In the genomic region with DNA sequence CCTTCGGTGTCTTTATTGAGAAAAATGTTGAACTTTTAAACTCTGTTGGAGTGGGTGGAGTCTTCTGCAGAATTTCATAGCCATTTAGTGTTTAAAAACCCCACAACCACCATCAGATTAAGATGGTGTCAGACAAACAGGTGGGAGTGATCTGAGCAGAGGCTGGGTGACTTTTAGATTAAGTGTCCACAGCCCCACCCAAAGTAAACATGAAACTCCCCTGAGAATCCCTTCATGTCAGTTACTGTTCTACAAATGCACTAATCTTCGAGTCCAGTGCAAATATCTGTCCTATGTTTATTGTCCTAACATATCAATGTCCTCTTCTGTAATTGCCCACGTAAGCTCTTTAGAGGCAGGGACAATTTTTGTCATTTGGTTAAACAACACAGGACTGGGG, we compare ENCODE assay signal across 21 cellular contexts.
DNase-seq lines count a peak whose midpoint lies in the region; ATAC-seq lines count a peak whose summit lies in the region.
"Had no signal": no experiment of that assay in that cellular context is flagged by ENCODE, and none has a peak within 500 bp of the region (broad histone marks: within the 10 kb centered on the region; RNA-seq: fewer than 3 reads in every experiment).

No MANE protein-coding gene starts in this region.

- H3K9ac ChIP-seq in mucosa of rectum (ENCODE audit: low read depth in 1 of 2, low read length in 2 of 2), result no peak overlapping the region

- peak; percentile 35 for ATAC-seq in T-helper 17 cell
- ATAC-seq in HG02642 (IDR thresholded peaks at IDR 0.05; ENCODE audit: poor library complexity, unreplicated experiment), result no peak
- ATAC-seq in GM18867 (IDR thresholded peaks at IDR 0.05; ENCODE audit: unreplicated experiment), result no peak
- no peak for ATAC-seq in GM18858 (IDR thresholded peaks at IDR 0.05; ENCODE audit: unreplicated experiment)

- no peaks in the 10 kb centered on the region for H3K36me3 Mint-ChIP-seq in T-helper 17 cell (ENCODE audit: low read depth)
- H3K36me3 Mint-ChIP-seq: CD4-positive, alpha-beta memory T cell had no signal

- H3K27me3 Mint-ChIP-seq in T-helper 17 cell, result no peaks in the 10 kb centered on the region

- H3K9me3 ChIP-seq in T-helper 17 cell (ENCODE audit: control insufficient read depth, low read length, poor library complexity, severe bottlenecking) (no peaks in the 10 kb centered on the region), mucosa of rectum (ENCODE audit: control insufficient read depth in 2 of 2, low read length in 2 of 2) (no peaks in the 10 kb centered on the region)
- H3K9me3 ChIP-seq: HAP-1, sigmoid colon, tibial artery had no signal

- no peak overlapping the region for H3K4me3 Mint-ChIP-seq in T-helper 17 cell

- peaks cover 19 to 23% of the 10 kb centered on the region in 2 donors for H3K4me1 ChIP-seq in mucosa of rectum (ENCODE audit: control insufficient read depth in 2 of 2, insufficient read depth in 2 of 2, low read length in 2 of 2)

- no peaks in the 10 kb centered on the region for H3K36me3 ChIP-seq in mucosa of rectum (ENCODE audit: control insufficient read depth in 2 of 2, insufficient read depth in 2 of 2, low read length in 2 of 2)
- H3K36me3 ChIP-seq: HAP-1, sigmoid colon, tibial artery had no signal

- peak overlapping the region; percentile 76 for H3K27ac Mint-ChIP-seq in T-helper 17 cell

- H3K27me3 ChIP-seq in mucosa of rectum (ENCODE audit: control insufficient read depth in 2 of 2, insufficient read depth in 2 of 2, low read length in 2 of 2), result no peaks in the 10 kb centered on the region
- H3K27me3 ChIP-seq: sigmoid colon, tibial artery had no signal

- peak; percentile 24 for DNase-seq in NCI-H510A treated with DMSO at 0.1 percent for 48 hours (lab: John Stamatoyannopoulos, UW)
- no peak for DNase-seq in NCI-H510A (lab: John Stamatoyannopoulos, UW)
- peak; percentile 37 for DNase-seq in DMS153 (lab: John Stamatoyannopoulos, UW)
- no peak for DNase-seq in T-helper 17 cell
- DNase-seq: activated CD4-positive, alpha-beta T cell treated with anti-CD3 and anti-CD28 coated beads for 48 hours; activated gamma-delta T cell; CD4-positive, alpha-beta memory T cell; head of caudate nucleus; mesendoderm; MM.1S; NCI-H2171; SIG-M5; sigmoid colon; stimulated activated CD4-positive, alpha-beta T cell treated with anti-CD3 and anti-CD28 coated beads, Interleukin-4, amount 100 ng/mL, for 1 hour; stimulated activated CD8-positive, alpha-beta memory T cell treated with anti-CD3 and anti-CD28 coated beads, Interleukin-4, amount 100 ng/mL, for 48 hours; tibial artery had no signal

- H3K4me1 Mint-ChIP-seq in T-helper 17 cell, result peaks cover 15% of the 10 kb centered on the region

- H3K4me3 ChIP-seq in mucosa of rectum (ENCODE audit: low read length in 2 of 2), result peak overlapping the region in 1 of 2 donors; percentile 21
- H3K4me3 ChIP-seq: HAP-1, sigmoid colon, tibial artery had no signal

- peak overlapping the region; percentile 40 to 64 for H3K27ac ChIP-seq in mucosa of rectum (ENCODE audit: low read depth in 2 of 2, low read length in 2 of 2)
- H3K27ac ChIP-seq: tibial artery had no signal

Comparison
In these comparisons a context has a peak if more than half of its experiments do, and no peak if none do; other contexts are left out.
1. DNase-seq: peak in NCI-H510A treated with DMSO at 0.1 percent for 48 hours (single experiment) and DMS153 (single experiment); none in NCI-H510A (single experiment) and T-helper 17 cell (0 of 3).